Comparison of ENCODE assay signal across 14 cellular contexts in genomic region chr6:3798211-3798909, GRCh38. TPM values are rescaled to one million over a fixed set of nuclear protein-coding genes. Genes with fewer than 3 reads are reported as not detected.
DNase-seq lines count a peak whose midpoint lies in the region; ATAC-seq, FAIRE-seq and TF ChIP-seq lines count a peak whose summit lies in the region.
"Had no signal": no experiment of that assay in that cellular context is flagged by ENCODE, and none has a peak within 500 bp of the region (broad histone marks: within the 10 kb centered on the region; RNA-seq: fewer than 3 reads in every experiment).

No MANE protein-coding gene starts in this region.

- WGBS in heart left ventricle, 4 donors: 61 to 68% (median 67%) methylated on average over 7 to 8 of the region's 8 CpGs

- no peak overlapping the region for H3K4me3 ChIP-seq in heart left ventricle
- H3K4me3 ChIP-seq: GM23338 had no signal

- H3K9me3 ChIP-seq in heart left ventricle: no peaks in the 10 kb centered on the region

- no peak for TF ChIP-seq CTCF in heart left ventricle (IDR thresholded peaks at IDR 0.05)

- no peak for FAIRE-seq in urothelium cell line (lab: Jason Lieb, UNC)

- no peaks in the 10 kb centered on the region for H3K27me3 ChIP-seq in heart left ventricle

- intact Hi-C loops in heart left ventricle (cut with DNase I): loop anchor here in 2 of 10 donors (5.0 kb wide), 1 partner anchor 46 kb away; the partner anchor contains the start of gene PXDC1 (in 2 of the 2)
- intact Hi-C loops in Right ventricle myocardium inferior (cut with DNase I): no loop called here

- no peaks in the 10 kb centered on the region for H3K36me3 ChIP-seq in heart left ventricle
- H3K36me3 ChIP-seq: WERI-Rb-1 had no signal

- peak overlapping the region in 9 of 12 donors; percentile 3 to 59 (median 44) for H3K27ac ChIP-seq in heart left ventricle
- H3K27ac ChIP-seq: WERI-Rb-1 had no signal

- peak in 3 of 4 donors; percentile 31 to 43 (median 36) for ATAC-seq in heart left ventricle
- ATAC-seq in Right ventricle myocardium inferior: no peak
- ATAC-seq in GM21447 (IDR thresholded peaks at IDR 0.05; ENCODE audit: unreplicated experiment): no peak
- ATAC-seq: GM23338; stimulated activated effector memory CD8-positive, alpha-beta T cell treated with anti-CD3 and anti-CD28 coated beads, Interleukin-12 subunit alpha, Interleukin-12 subunit beta, amount 100 ng/mL, for 72 hours had no signal

- H3K4me1 ChIP-seq in heart left ventricle: peaks cover 11 to 55% (median 32%) of the 10 kb centered on the region in 12 donors

- no peak for TF ChIP-seq POLR2A in heart left ventricle (IDR thresholded peaks at IDR 0.05)

- DNase-seq in heart left ventricle (no peak), Right ventricle myocardium inferior (ENCODE audit: missing footprints) (no peak), RPMI8226 (peak; percentile 41), kidney tubule cell (ENCODE audit: low spot score) (peak; percentile 68), urothelium cell line (ENCODE audit: low spot score) (peak; percentile 50), T-helper 9 cell (no peak)
- DNase-seq in activated CD4-positive, alpha-beta T cell treated with anti-CD3 and anti-CD28 coated beads, Interleukin-2, amount 50 U/mL, for 48 hours: no peak
- DNase-seq: activated naive CD4-positive, alpha-beta T cell treated with anti-CD3 and anti-CD28 coated beads for 36 hours; effector memory CD4-positive, alpha-beta T cell; NCI-H526 treated with DMSO at 0.1 percent for 48 hours; WERI-Rb-1 had no signal

RNA-seq across cellular contexts. Expression of gene PXDC1, which starts 46.8 kb away (rescaled TPM):
- total RNA-seq in heart left ventricle (10 to 100 TPM; 13.7 to 73.9 (median 29.1) TPM), Right ventricle myocardium inferior (29.7 TPM)
- polyA plus RNA-seq in heart left ventricle: 10 to 100 TPM; 20.0 to 89.9 TPM

RNA-seq across cellular contexts. Expression of gene FAM50B, which starts 50.8 kb away (rescaled TPM):
- total RNA-seq in heart left ventricle (10 to 100 TPM; 13.6 to 29.1 (median 21.5) TPM), Right ventricle myocardium inferior (26.5 TPM)
- polyA plus RNA-seq in heart left ventricle: 10 to 100 TPM; 11.7 to 23.3 TPM

Comparison
In these comparisons a context has a peak if more than half of its experiments do, and no peak if none do; other contexts are left out.
1. ATAC-seq: peak in heart left ventricle (3 of 4); none in Right ventricle myocardium inferior (single experiment) and GM21447 (single experiment).
2. DNase-seq: peak in RPMI8226 (single experiment), kidney tubule cell (single experiment) and urothelium cell line (single experiment); none in heart left ventricle (0 of 5), Right ventricle myocardium inferior (single experiment), activated CD4-positive, alpha-beta T cell treated with anti-CD3 and anti-CD28 coated beads, Interleukin-2, amount 50 U/mL, for 48 hours (0 of 2) and T-helper 9 cell (single experiment).